17 cellular contexts compared by ENCODE assay signal in the genomic region with DNA sequence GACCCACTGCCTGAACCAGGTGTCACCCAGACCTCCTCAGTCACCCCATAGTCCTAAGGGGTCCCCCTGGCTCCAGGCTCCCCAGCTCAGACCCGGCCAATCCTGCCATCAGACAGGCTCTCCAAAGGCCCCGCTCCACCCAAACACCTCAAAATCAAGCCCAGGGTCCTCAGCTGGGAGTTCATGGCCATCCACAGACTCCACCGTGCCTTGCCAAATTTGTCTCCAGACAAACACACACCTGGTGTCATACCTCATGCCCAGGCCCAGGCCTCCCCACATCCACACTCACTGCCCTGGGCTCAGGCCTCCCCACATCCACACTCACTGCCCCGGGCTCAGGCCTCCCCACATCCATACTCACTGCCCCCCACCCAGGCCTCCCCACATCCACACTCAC.
"Had no signal": no experiment of that assay in that cellular context is flagged by ENCODE, and none has a peak within 500 bp of the region (broad histone marks: within the 10 kb centered on the region; RNA-seq: fewer than 3 reads in every experiment).

No MANE protein-coding gene starts in this region.

- H3K4me3 ChIP-seq: prostate gland, tibial nerve had no signal

- DNase-seq: activated CD4-positive, alpha-beta T cell treated with anti-CD3 and anti-CD28 coated beads, Interleukin-2, amount 10 ng/mL, durations not matched to agents 7 days and 5 days; activated CD8-positive, alpha-beta T cell treated with anti-CD3 and anti-CD28 coated beads, Interleukin-2, amount 10 ng/mL, durations not matched to agents 7 days and 5 days; activated naive CD4-positive, alpha-beta T cell treated with Interleukin-2 at 50 U/mL for 16 hours; activated naive CD8-positive, alpha-beta T cell treated with anti-CD3 and anti-CD28 coated beads, Interleukin-2, amount 10 ng/mL, durations not matched to agents 7 days and 5 days; activated T-cell treated with anti-CD3 and anti-CD28 coated beads, Interleukin-2, amount 50 U/mL, for 24 hours; amygdala; caudate nucleus; endodermal cell; foreskin keratinocyte; glutamatergic neuron; hippocampal formation; naive B cell; stimulated activated naive B cell treated with anti-CD40 and anti-IgM and Interleukin-4, amounts not matched to agents 10 μg/mL and 1 μg/mL and 100 μg/mL, for 72 hours had no signal

- ATAC-seq: activated CD4-positive, CD25-positive, alpha-beta regulatory T cell treated with anti-CD3 and anti-CD28 coated beads, Interleukin-2, amount 50 U/mL, for 24 hours; activated CD8-positive, alpha-beta T cell treated with anti-CD3 and anti-CD28 coated beads, Interleukin-2, amount 10 ng/mL, durations not matched to agents 7 days and 5 days; foreskin keratinocyte; right cardiac atrium; stimulated activated naive B cell treated with anti-CD40 and anti-IgM and Interleukin-4, amounts not matched to agents 10 μg/mL and 1 μg/mL and 100 μg/mL, for 72 hours had no signal

- H3K9me3 ChIP-seq: prostate gland, tibial nerve had no signal

- H3K36me3 ChIP-seq: prostate gland, tibial nerve had no signal

- H3K27ac ChIP-seq: foreskin keratinocyte, prostate gland had no signal

- H3K4me1 ChIP-seq: foreskin keratinocyte, prostate gland had no signal
